ENCODE assay signal across 18 cellular contexts in the genomic region with DNA sequence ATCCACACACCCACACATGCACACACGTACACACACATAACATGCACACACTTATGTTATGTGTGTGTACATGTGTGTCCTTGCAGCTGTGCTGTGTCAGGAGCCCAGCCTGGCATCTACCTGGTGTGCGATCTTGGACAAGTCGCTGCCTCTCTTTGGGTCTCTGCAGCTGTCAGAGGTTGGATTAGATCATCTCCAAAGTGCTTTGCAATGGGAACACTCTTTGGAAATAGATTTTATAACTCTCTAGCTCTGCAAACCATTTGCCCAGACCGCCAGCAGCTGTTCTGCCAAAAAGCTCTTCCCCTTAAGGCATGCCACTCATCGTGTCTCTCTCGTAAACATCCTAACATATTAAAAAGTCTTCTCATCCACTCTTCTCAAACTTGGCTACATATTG. TPM values are rescaled to one million over a fixed set of nuclear protein-coding genes. Genes with fewer than 3 reads are reported as not detected.
DNase-seq lines count a peak whose midpoint lies in the region; FAIRE-seq and TF ChIP-seq lines count a peak whose summit lies in the region.
"Had no signal": no experiment of that assay in that cellular context is flagged by ENCODE, and none has a peak within 500 bp of the region (broad histone marks: within the 10 kb centered on the region; RNA-seq: fewer than 3 reads in every experiment).

No MANE protein-coding gene starts in this region.

- POLR2A ChIA-PET in A673 (lab: Charles Lee; ENCODE audit: low non-redundant PET): no interaction called here
- POLR2A ChIA-PET in CD4-positive, alpha-beta memory T cell (lab: Charles Lee; ENCODE audit: partially characterized antibody): no interaction called here

- peak overlapping the region; percentile 87 for H3K4me2 ChIP-seq in mammary epithelial cell (ENCODE audit: insufficient read depth, low read depth, low read length)
- H3K4me2 ChIP-seq in keratinocyte (ENCODE audit: control insufficient read depth, extremely low read depth, insufficient read depth, low read depth, low read length): peak overlapping the region; percentile 87

- H3K27ac ChIP-seq in A673 (ENCODE audit: low read depth, low read length, poor library complexity, severe bottlenecking): peak overlapping the region; percentile 96
- peak overlapping the region; percentile 77 for H3K27ac ChIP-seq in mammary epithelial cell (ENCODE audit: insufficient read depth, low read depth, low read length)
- peak overlapping the region; percentile 91 for H3K27ac ChIP-seq in keratinocyte (ENCODE audit: control insufficient read depth, insufficient read depth, low read length)
- H3K27ac ChIP-seq in skin epidermis: peak overlapping the region in 17 of 21 experiments; percentile 18 to 97 (median 89)
- no peak overlapping the region for H3K27ac ChIP-seq in CD4-positive, alpha-beta memory T cell (ENCODE audit: low read depth, low read length)
- H3K27ac ChIP-seq: 22Rv1 had no signal

- intact Hi-C loops in A673 (cut with micrococcal nuclease; ENCODE audit: unreplicated experiment) (no loop called here), mammary epithelial cell (cut with micrococcal nuclease) (loop anchor here (2.0 to 10.0 kb wide), 2 partner anchors 13 to 217 kb away; a partner anchor contains a TSS)
- intact Hi-C loops in CD4-positive, alpha-beta memory T cell (cut with micrococcal nuclease): no loop called here

- peak overlapping the region; percentile 70 for H3K9ac ChIP-seq in mammary epithelial cell (ENCODE audit: insufficient read depth, low read length)
- H3K9ac ChIP-seq in keratinocyte (ENCODE audit: control insufficient read depth, extremely low read depth, insufficient read depth, low read length): peak overlapping the region; percentile 97

- BruUV-seq in A673 (replicated peaks; lab: Mats Ljungman, UMichigan) (no TSS peak), mammary epithelial cell (replicated peaks; lab: Mats Ljungman, UMichigan) (no TSS peak)

- dilution Hi-C loops in mammary epithelial cell (cut with HindIII; ENCODE audit: low sequenced_read_pairs): no loop called here
- dilution Hi-C loops in keratinocyte (cut with MboI; ENCODE audit: extremely low pct_ligation_motif_present, low sequenced_read_pairs): no loop called here

- in situ Hi-C loops in mammary epithelial cell (cut with MboI; ENCODE audit: low sequenced_read_pairs in 2 of 2): no loop called here

- peaks cover 84% of the 10 kb centered on the region for H3K36me3 ChIP-seq in A673 (ENCODE audit: insufficient read depth, low read length, poor library complexity, severe bottlenecking)
- peaks cover 17% of the 10 kb centered on the region for H3K36me3 ChIP-seq in mammary epithelial cell (ENCODE audit: insufficient read depth, low read length)
- H3K36me3 ChIP-seq in keratinocyte (ENCODE audit: control insufficient read depth in 2 of 2, extremely low read depth in 1 of 2, insufficient read depth in 2 of 2, low read length in 2 of 2): peaks cover 32 to 47% of the 10 kb centered on the region in 2 experiments
- no peaks in the 10 kb centered on the region for H3K36me3 ChIP-seq in CD4-positive, alpha-beta memory T cell (ENCODE audit: insufficient read depth, low read length)
- H3K36me3 ChIP-seq: BE2C had no signal

- H2AFZ ChIP-seq in mammary epithelial cell (ENCODE audit: low read depth, low read length) (no peak overlapping the region), keratinocyte (ENCODE audit: control insufficient read depth, low read length) (no peak overlapping the region)

- no peak overlapping the region for H3K27ac Mint-ChIP-seq in CD4-positive, alpha-beta memory T cell
- H3K27ac Mint-ChIP-seq: CD4-positive, alpha-beta T cell had no signal

- H3K79me2 ChIP-seq in mammary epithelial cell (ENCODE audit: insufficient read depth, low read length) (peaks cover 97% of the 10 kb centered on the region), keratinocyte (ENCODE audit: control insufficient read depth, insufficient read depth, low read length) (peaks cover 82% of the 10 kb centered on the region)

- peaks cover 24% of the 10 kb centered on the region for H3K9me1 ChIP-seq in keratinocyte (ENCODE audit: control insufficient read depth, extremely low read depth, insufficient read depth, low read length)

- peaks cover 0 to 7% (median 1%) of the 10 kb centered on the region in 4 donors for H3K4me1 Mint-ChIP-seq in CD4-positive, alpha-beta memory T cell

- H3K27me3 ChIP-seq in A673 (replicated peaks; ENCODE audit: insufficient read depth, low read depth, low read length, poor library complexity) (no peaks in the 10 kb centered on the region), mammary epithelial cell (ENCODE audit: insufficient read depth, low read length) (no peaks in the 10 kb centered on the region), keratinocyte (ENCODE audit: control insufficient read depth, extremely low read depth, insufficient read depth, low read length) (no peaks in the 10 kb centered on the region)
- H3K27me3 ChIP-seq in CD4-positive, alpha-beta memory T cell (ENCODE audit: insufficient read depth, low read length): peaks cover 6% of the 10 kb centered on the region
- H3K27me3 ChIP-seq: BE2C had no signal

- H3K4me3 ChIP-seq in A673 (ENCODE audit: low read depth, low read length, poor library complexity, severe bottlenecking): peak overlapping the region; percentile 94
- H3K4me3 ChIP-seq in mammary epithelial cell (replicated peaks in 1 of 3; ENCODE audit: insufficient read depth in 1 of 3, low read depth in 2 of 3, low read length in 3 of 3): peak overlapping the region in 2 of 3 experiments; percentile 79 to 98
- peak overlapping the region; percentile 13 to 92 (median 91) for H3K4me3 ChIP-seq in keratinocyte (ENCODE audit: control insufficient read depth in 2 of 3, extremely low read depth in 1 of 3, insufficient read depth in 2 of 3, low read depth in 1 of 3, low read length in 3 of 3)
- peak overlapping the region; percentile 4 to 59 (median 51) for H3K4me3 ChIP-seq in skin epidermis
- no peak overlapping the region for H3K4me3 ChIP-seq in CD4-positive, alpha-beta memory T cell (ENCODE audit: low read length in 2 of 2)

- no peak overlapping the region for H3K4me3 Mint-ChIP-seq in CD4-positive, alpha-beta memory T cell
- H3K4me3 Mint-ChIP-seq: CD4-positive, alpha-beta T cell had no signal

- no peak for DNase-seq in A673 (ENCODE audit: low spot score)
- DNase-seq in mammary epithelial cell: no peak
- no peak for DNase-seq in keratinocyte (ENCODE audit: low read depth, low spot score)
- DNase-seq in T-helper 9 cell: no peak
- no peak for DNase-seq in activated naive CD4-positive, alpha-beta T cell treated with Interleukin-2 at 50 U/mL for 16 hours
- no peak for DNase-seq in CD4-positive, alpha-beta memory T cell
- no peak for DNase-seq in DMS53 (lab: John Stamatoyannopoulos, UW)
- DNase-seq: BE2C; Calu3; CD4-positive, alpha-beta T cell; H7; KBM-7; NCI-H1092; NCI-H146; NCI-H2081; NCI-H774 had no signal

- WGBS in mammary epithelial cell (ENCODE audit: low coverage, missing lambda C conversion rate): 18% methylated on average over 6 of the region's 6 CpGs

- H3K9me3 ChIP-seq in A673 (ENCODE audit: low read depth, low read length, poor library complexity, severe bottlenecking): no peaks in the 10 kb centered on the region
- H3K9me3 ChIP-seq in mammary epithelial cell (replicated peaks; ENCODE audit: insufficient read depth, low read length): no peaks in the 10 kb centered on the region
- no peaks in the 10 kb centered on the region for H3K9me3 ChIP-seq in keratinocyte (ENCODE audit: control insufficient read depth, low read depth, low read length)
- no peaks in the 10 kb centered on the region for H3K9me3 ChIP-seq in CD4-positive, alpha-beta memory T cell (ENCODE audit: control insufficient read depth in 1 of 2, low read length in 2 of 2)
- H3K9me3 ChIP-seq: BE2C had no signal

- no peaks in the 10 kb centered on the region for H3K36me3 Mint-ChIP-seq in CD4-positive, alpha-beta memory T cell

- no peaks in the 10 kb centered on the region for H3K9me3 Mint-ChIP-seq in CD4-positive, alpha-beta memory T cell
- H3K9me3 Mint-ChIP-seq: CD4-positive, alpha-beta T cell had no signal

- H4K20me1 ChIP-seq in mammary epithelial cell (ENCODE audit: insufficient read depth, low read length): no peaks in the 10 kb centered on the region
- H4K20me1 ChIP-seq in keratinocyte (ENCODE audit: control insufficient read depth, extremely low read depth, insufficient read depth, low read length): peaks cover 3% of the 10 kb centered on the region

- no peak for FAIRE-seq in keratinocyte (lab: Jason Lieb, UNC)

- TF ChIP-seq CTCF in A673 (conservative IDR thresholded peaks at IDR 0.05; ENCODE audit: low read depth, low read length): no peak
- no peak for TF ChIP-seq CTCF in mammary epithelial cell (conservative IDR thresholded peaks at IDR 0.05 in 1 of 2, IDR thresholded peaks at IDR 0.05 in 1 of 2; ENCODE audit: extremely low read depth in 1 of 2, insufficient read depth in 1 of 2, low read depth in 1 of 2, low read length in 2 of 2)
- no peak for TF ChIP-seq CTCF in keratinocyte (optimal IDR thresholded peaks at IDR 0.05 in 1 of 3, IDR thresholded peaks at IDR 0.05 in 1 of 3, conservative IDR thresholded peaks at IDR 0.05 in 1 of 3; ENCODE audit: extremely low read depth in 1 of 3, insufficient read depth in 2 of 3, low read length in 3 of 3)

- peaks cover 58% of the 10 kb centered on the region for H3K4me1 ChIP-seq in A673 (ENCODE audit: insufficient read depth, low read length, poor library complexity, severe bottlenecking)
- H3K4me1 ChIP-seq in mammary epithelial cell (ENCODE audit: insufficient read depth, low read length): peaks cover 75% of the 10 kb centered on the region
- peaks cover 77% of the 10 kb centered on the region for H3K4me1 ChIP-seq in keratinocyte (ENCODE audit: control insufficient read depth, extremely low read depth, insufficient read depth, low read length)
- H3K4me1 ChIP-seq in CD4-positive, alpha-beta memory T cell (ENCODE audit: insufficient read depth, low read length): peaks cover 3% of the 10 kb centered on the region
- H3K4me1 ChIP-seq: BE2C had no signal

- CTCF ChIA-PET in A673 (lab: Charles Lee) (no interaction called here), mammary epithelial cell (lab: Charles Lee; ENCODE audit: low non-redundant PET) (no interaction called here)
- CTCF ChIA-PET in CD4-positive, alpha-beta memory T cell (lab: Charles Lee; ENCODE audit: partially characterized antibody): no interaction called here

- H3K27me3 Mint-ChIP-seq in CD4-positive, alpha-beta memory T cell: peaks cover 31 to 34% of the 10 kb centered on the region in 2 donors

RNA-seq across cellular contexts. Expression of a gene that starts 4.7 kb away (rescaled TPM):
- total RNA-seq in A673 (2021): 492 and 535 TPM in 2 replicates
- total RNA-seq in mammary epithelial cell: 100 to 1,000 TPM; 102 to 201 TPM
- polyA plus RNA-seq in mammary epithelial cell: 155 TPM
- polyA minus RNA-seq in mammary epithelial cell: 253 TPM
- 163 to 301 TPM (median 169 TPM) in 3 replicates for polyA plus RNA-seq in keratinocyte
- 262 TPM for polyA plus RNA-seq in keratinocyte (2011; ENCODE audit: low read depth)
- polyA plus RNA-seq in keratinocyte (2011; cell fraction: cytosol; rRNA removed): 168 and 222 TPM in 2 replicates
- polyA plus RNA-seq in keratinocyte (2011; cell fraction: nucleus; rRNA removed): 418 and 503 TPM in 2 replicates
- polyA plus RNA-seq in keratinocyte (2012; ENCODE audit: low replicate concordance): 160 and 587 TPM in 2 replicates
- 263 to 433 TPM (median 366 TPM) in 3 replicates for polyA minus RNA-seq in keratinocyte
- 238 TPM for polyA minus RNA-seq in keratinocyte (2011; cell fraction: cytosol; rRNA and poly(A)+ RNA removed)
- polyA minus RNA-seq in keratinocyte (2011; cell fraction: nucleus; rRNA and poly(A)+ RNA removed): 239 and 304 TPM in 2 replicates
- not detected for total RNA-seq in CD4-positive, alpha-beta memory T cell
- not detected for polyA plus RNA-seq in CD4-positive, alpha-beta memory T cell
- total RNA-seq: CD4-positive, alpha-beta T cell; H7 had no signal

Comparison
In these comparisons a context has a peak if more than half of its experiments do, and no peak if none do; other contexts are left out.
1. H3K4me3 ChIP-seq: peak in A673 (single experiment), mammary epithelial cell (2 of 3), keratinocyte (3 of 3) and skin epidermis (7 of 7); none in CD4-positive, alpha-beta memory T cell (0 of 2).
2. RNA of a gene that starts 4.7 kb away (total RNA-seq): 492 to 535 TPM in A673 and 102 to 201 TPM in mammary epithelial cell; not detected in CD4-positive, alpha-beta memory T cell; every median in the first group is over 100 times any median in the second.